ENCODE assay signal across 8 cellular contexts in genomic region chr11:122696662-122697061, GRCh38. TPM values are rescaled to one million over a fixed set of nuclear protein-coding genes. Genes with fewer than 3 reads are reported as not detected.
DNase-seq lines count a peak whose midpoint lies in the region; ATAC-seq and TF ChIP-seq lines count a peak whose summit lies in the region.

No MANE protein-coding gene starts in this region.

- POLR2A ChIA-PET in activated CD8-positive, alpha-beta T cell treated with anti-CD3 and anti-CD28 coated beads for 36 hours (lab: Charles Lee) = interaction anchor here (0.5 to 3.7 kb wide), 9 partner anchors 9 to 160 kb away, joined by 3 to 11 read pairs (median 7); partner anchors contain the start of gene UBASH3B

- H3K4me2 ChIP-seq in DOHH2 (ENCODE audit: low read length) = peak overlapping the region; percentile 99

- peak; percentile 59 for ATAC-seq in HG03378 (IDR thresholded peaks at IDR 0.05; ENCODE audit: unreplicated experiment)
- peak; percentile 70 for ATAC-seq in activated CD8-positive, alpha-beta T cell treated with anti-CD3 and anti-CD28 coated beads for 36 hours
- ATAC-seq in natural killer cell treated with Interleukin-12 subunit alpha and Interleukin-12 subunit beta and Interleukin-15 and Interleukin-18, amount 100 ng/mL, for 72 hours = peak; percentile 59 to 72

- H3K9me2 ChIP-seq in DOHH2 (replicated peaks; ENCODE audit: control insufficient read depth, low read length) = no peaks in the 10 kb centered on the region

- CTCF ChIA-PET in activated CD8-positive, alpha-beta T cell treated with anti-CD3 and anti-CD28 coated beads for 36 hours (lab: Charles Lee) = interaction anchor here (0.9 to 4.5 kb wide), 16 partner anchors 11 to 156 kb away, joined by 3 to 32 read pairs (median 5); partner anchors contain the start of gene UBASH3B

- peaks cover 35% of the 10 kb centered on the region for H3F3A ChIP-seq in DOHH2 (ENCODE audit: control insufficient read depth, insufficient read depth)

- H3K27ac ChIP-seq in DOHH2 (ENCODE audit: low read depth, low read length) = peak overlapping the region; percentile 100

- DNase-seq in activated CD8-positive, alpha-beta T cell treated with anti-CD3 and anti-CD28 coated beads for 36 hours = peak; percentile 92
- no peak for DNase-seq in natural killer cell treated with Interleukin-12 subunit alpha and Interleukin-12 subunit beta and Interleukin-15 and Interleukin-18, amount 100 ng/mL, for 72 hours (ENCODE audit: low spot score)
- DNase-seq in DMS114 treated with DMSO at 0.1 percent for 48 hours (lab: John Stamatoyannopoulos, UW; ENCODE audit: unreplicated experiment) = no peak
- no peak for DNase-seq in NCI-H1694 (lab: John Stamatoyannopoulos, UW)
- DNase-seq in NCI-H2171 treated with DMSO at 0.1 percent for 48 hours (lab: John Stamatoyannopoulos, UW) = no peak
- no peak for DNase-seq in SIG-M5 (lab: John Stamatoyannopoulos, UW)

- H4K20me1 ChIP-seq in DOHH2 (ENCODE audit: control insufficient read depth, insufficient read depth, low read depth, low read length) = no peaks in the 10 kb centered on the region

- peaks cover 67% of the 10 kb centered on the region for H3K79me2 ChIP-seq in DOHH2 (ENCODE audit: control insufficient read depth, low read length)

- H3K36me3 ChIP-seq in DOHH2 (ENCODE audit: control insufficient read depth, low read length) = peaks cover 20% of the 10 kb centered on the region

- no peaks in the 10 kb centered on the region for H3K9me3 Mint-ChIP-seq in activated CD8-positive, alpha-beta T cell treated with anti-CD3 and anti-CD28 coated beads for 36 hours
- H3K9me3 Mint-ChIP-seq in natural killer cell treated with Interleukin-12 subunit alpha and Interleukin-12 subunit beta and Interleukin-15 and Interleukin-18, amount 100 ng/mL, for 72 hours = no peaks in the 10 kb centered on the region

- peak overlapping the region; percentile 82 for H3K27ac Mint-ChIP-seq in activated CD8-positive, alpha-beta T cell treated with anti-CD3 and anti-CD28 coated beads for 36 hours
- peak overlapping the region in 1 of 2 donors; percentile 20 for H3K27ac Mint-ChIP-seq in natural killer cell treated with Interleukin-12 subunit alpha and Interleukin-12 subunit beta and Interleukin-15 and Interleukin-18, amount 100 ng/mL, for 72 hours

- H3K27me3 Mint-ChIP-seq in activated CD8-positive, alpha-beta T cell treated with anti-CD3 and anti-CD28 coated beads for 36 hours = no peaks in the 10 kb centered on the region
- H3K27me3 Mint-ChIP-seq in natural killer cell treated with Interleukin-12 subunit alpha and Interleukin-12 subunit beta and Interleukin-15 and Interleukin-18, amount 100 ng/mL, for 72 hours = no peaks in the 10 kb centered on the region

- peaks cover 90% of the 10 kb centered on the region for H3K4me1 Mint-ChIP-seq in activated CD8-positive, alpha-beta T cell treated with anti-CD3 and anti-CD28 coated beads for 36 hours (ENCODE audit: low read depth)
- H3K4me1 Mint-ChIP-seq in natural killer cell treated with Interleukin-12 subunit alpha and Interleukin-12 subunit beta and Interleukin-15 and Interleukin-18, amount 100 ng/mL, for 72 hours (ENCODE audit: low read depth in 2 of 2) = peaks cover 36 to 42% of the 10 kb centered on the region in 2 donors

- intact Hi-C loops in activated CD8-positive, alpha-beta T cell treated with anti-CD3 and anti-CD28 coated beads for 36 hours (cut with micrococcal nuclease) = loop anchor here (2.0 to 10.0 kb wide), 3 partner anchors 20 to 158 kb away; no protein-coding TSS in a partner anchor

- peak overlapping the region; percentile 46 for H3K4me3 Mint-ChIP-seq in activated CD8-positive, alpha-beta T cell treated with anti-CD3 and anti-CD28 coated beads for 36 hours
- H3K4me3 Mint-ChIP-seq in natural killer cell treated with Interleukin-12 subunit alpha and Interleukin-12 subunit beta and Interleukin-15 and Interleukin-18, amount 100 ng/mL, for 72 hours = peak overlapping the region; percentile 23

- H3K27me3 ChIP-seq in DOHH2 (ENCODE audit: control insufficient read depth, low read length) = no peaks in the 10 kb centered on the region

- H3K4me1 ChIP-seq in DOHH2 (ENCODE audit: control insufficient read depth, low read length) = peaks cover 98% of the 10 kb centered on the region

- H3K4me3 ChIP-seq in DOHH2 (ENCODE audit: low read length) = peak overlapping the region; percentile 61

- H3K9me3 ChIP-seq in DOHH2 (ENCODE audit: control insufficient read depth, insufficient read depth, low read length) = no peaks in the 10 kb centered on the region

- H3K36me3 Mint-ChIP-seq in activated CD8-positive, alpha-beta T cell treated with anti-CD3 and anti-CD28 coated beads for 36 hours (ENCODE audit: low read depth) = peaks cover 15% of the 10 kb centered on the region
- H3K36me3 Mint-ChIP-seq in natural killer cell treated with Interleukin-12 subunit alpha and Interleukin-12 subunit beta and Interleukin-15 and Interleukin-18, amount 100 ng/mL, for 72 hours = no peaks in the 10 kb centered on the region

- no peak for TF ChIP-seq CTCF in DOHH2 (IDR thresholded peaks at IDR 0.05; ENCODE audit: low read depth, low read length, poor library complexity, severe bottlenecking)
- no peak for TF ChIP-seq CTCF in activated CD8-positive, alpha-beta T cell treated with anti-CD3 and anti-CD28 coated beads for 36 hours (IDR thresholded peaks at IDR 0.05)

RNA-seq across cellular contexts. Expression of gene UBASH3B, which starts 41.1 kb away (rescaled TPM):
- 10 to 100 TPM; 36.1 to 40.6 TPM for total RNA-seq in activated CD8-positive, alpha-beta T cell treated with anti-CD3 and anti-CD28 coated beads for 36 hours
- 1 to 10 TPM; 3.4 to 3.5 TPM for total RNA-seq in natural killer cell treated with Interleukin-12 subunit alpha and Interleukin-12 subunit beta and Interleukin-15 and Interleukin-18, amount 100 ng/mL, for 72 hours

Comparison
In these comparisons a context has a peak if more than half of its experiments do, and no peak if none do; other contexts are left out.
1. RNA of gene UBASH3B, which starts 41.1 kb away (total RNA-seq): 36.1 to 40.6 TPM in activated CD8-positive, alpha-beta T cell treated with anti-CD3 and anti-CD28 coated beads for 36 hours; 3.4 to 3.5 TPM in natural killer cell treated with Interleukin-12 subunit alpha and Interleukin-12 subunit beta and Interleukin-15 and Interleukin-18, amount 100 ng/mL, for 72 hours; every median in the first group is over 4 times any median in the second.
2. Peak in every context shown above with its lines, with median percentiles within 50 percentile points of each other: ATAC-seq.